Comparison of ENCODE assay signal across 9 cellular contexts in genomic region chr1:9437931-9438330, GRCh38.
DNase-seq lines count a peak whose midpoint lies in the region; ATAC-seq and TF ChIP-seq lines count a peak whose summit lies in the region.
"Had no signal": no experiment of that assay in that cellular context is flagged by ENCODE, and none has a peak within 500 bp of the region (broad histone marks: within the 10 kb centered on the region; RNA-seq: fewer than 3 reads in every experiment).

No MANE protein-coding gene starts in this region.

- TF ChIP-seq RAD21 in liver (IDR thresholded peaks at IDR 0.05): no peak

- TF ChIP-seq CTCF in liver (IDR thresholded peaks at IDR 0.05; ENCODE audit: low read depth, low read length, missing input control) (no peak), stomach (IDR thresholded peaks at IDR 0.05) (no peak)

- H3K27me3 ChIP-seq in liver (ENCODE audit: control insufficient read depth in 4 of 4, insufficient read depth in 4 of 4, low read length in 3 of 4): no peaks in the 10 kb centered on the region
- no peaks in the 10 kb centered on the region for H3K27me3 ChIP-seq in stomach

- H3K9me3 ChIP-seq in liver (ENCODE audit: control insufficient read depth in 4 of 4, low read length in 3 of 4): no peaks in the 10 kb centered on the region
- no peaks in the 10 kb centered on the region for H3K9me3 ChIP-seq in stomach

- intact Hi-C loops in stomach (cut with DNase I; ENCODE audit: low total_unique reads): no loop called here

- in situ Hi-C loops in G401 (cut with HindIII; ENCODE audit: low sequenced_read_pairs): no loop called here

- WGBS in liver: 36% methylated on average over 12 of the region's 12 CpGs
- 65 to 78% (median 75%) methylated on average over 11 to 12 of the region's 12 CpGs for WGBS in stomach, 5 donors

- TF ChIP-seq POLR2A in stomach (IDR thresholded peaks at IDR 0.05): no peak

- DNase-seq in LHCN-M2 (ENCODE audit: low read depth) (peak; percentile 70), stomach (no peak), G401 (ENCODE audit: low spot score) (no peak), inferior parietal cortex (ENCODE audit: extremely low spot score) (no peak), MV-4-11 (lab: John Stamatoyannopoulos, UW) (no peak)
- DNase-seq: activated naive CD4-positive, alpha-beta T cell treated with Interleukin-2 at 50 U/mL for 16 hours had no signal

- H3K9ac ChIP-seq in liver (ENCODE audit: low read depth in 1 of 2, low read length in 2 of 2): peak overlapping the region; percentile 33 to 66

- H3K27ac ChIP-seq in cingulate gyrus (ENCODE audit: low read depth, low read length) (peak overlapping the region; percentile 31), liver (ENCODE audit: low read depth in 1 of 2, low read length in 2 of 2) (peak overlapping the region; percentile 87 to 88), stomach (peak overlapping the region; percentile 37 to 79 (median 68))

- H3K4me3 ChIP-seq in liver (ENCODE audit: low read depth in 1 of 3, low read length in 3 of 3) (no peak overlapping the region), stomach (no peak overlapping the region)

- no peak for ATAC-seq in HG03469 (IDR thresholded peaks at IDR 0.05; ENCODE audit: unreplicated experiment)

- H3K36me3 ChIP-seq in liver (ENCODE audit: control insufficient read depth in 4 of 4, insufficient read depth in 3 of 4, low read depth in 1 of 4, low read length in 3 of 4) (no peaks in the 10 kb centered on the region), stomach (no peaks in the 10 kb centered on the region)

- H3K4me1 ChIP-seq in liver (ENCODE audit: control insufficient read depth in 4 of 4, insufficient read depth in 4 of 4, low read length in 3 of 4) (peaks cover 28 to 75% (median 43%) of the 10 kb centered on the region in 4 donors), stomach (peaks cover 26 to 58% (median 33%) of the 10 kb centered on the region in 4 donors)

- TF ChIP-seq EP300 in stomach (IDR thresholded peaks at IDR 0.05): no peak

TF ChIP-seq in liver, 16 proteins besides CTCF, POLR2A, EP300 and RAD21:
- no peak for TF ChIP-seq REST (IDR thresholded peaks at IDR 0.05)
- TF ChIP-seq GABPA (IDR thresholded peaks at IDR 0.05 in 1 of 2, conservative IDR thresholded peaks at IDR 0.05 in 1 of 2): no peak
- no peak for TF ChIP-seq FOXA2 (IDR thresholded peaks at IDR 0.05)
- no peak for TF ChIP-seq SP1 (IDR thresholded peaks at IDR 0.05)
- no peak for TF ChIP-seq FOXA1 (IDR thresholded peaks at IDR 0.05)
- no peak for TF ChIP-seq HNF4A (conservative IDR thresholded peaks at IDR 0.05)
- no peak for TF ChIP-seq ATF3 (IDR thresholded peaks at IDR 0.05)
- TF ChIP-seq MAX (IDR thresholded peaks at IDR 0.05): no peak
- TF ChIP-seq NR2F2 (IDR thresholded peaks at IDR 0.05): no peak
- TF ChIP-seq TAF1 (conservative IDR thresholded peaks at IDR 0.05): no peak
- TF ChIP-seq HNF4G (IDR thresholded peaks at IDR 0.05): no peak
- no peak for TF ChIP-seq RXRA (IDR thresholded peaks at IDR 0.05)
- TF ChIP-seq JUND (IDR thresholded peaks at IDR 0.05): no peak
- no peak for TF ChIP-seq ZBTB33 (IDR thresholded peaks at IDR 0.05)
- no peak for TF ChIP-seq EGR1 (IDR thresholded peaks at IDR 0.05; ENCODE audit: low read depth in 2 of 2)
- no peak for TF ChIP-seq YY1 (IDR thresholded peaks at IDR 0.05)

Comparison
In these comparisons a context has a peak if more than half of its experiments do, and no peak if none do; other contexts are left out.
1. H3K27ac ChIP-seq: peak in every context shown above with its lines; median percentile 88 in liver; 68 in stomach; 31 in cingulate gyrus.